Comparison of ENCODE assay signal across 11 cellular contexts in genomic region chr1:244010191-244010590, GRCh38. TPM values are rescaled to one million over a fixed set of nuclear protein-coding genes. Genes with fewer than 3 reads are reported as not detected.
DNase-seq lines count a peak whose midpoint lies in the region; ATAC-seq and TF ChIP-seq lines count a peak whose summit lies in the region.
"Had no signal": no experiment of that assay in that cellular context is flagged by ENCODE, and none has a peak within 500 bp of the region (broad histone marks: within the 10 kb centered on the region; RNA-seq: fewer than 3 reads in every experiment).

No MANE protein-coding gene starts in this region.

- H3K27ac ChIP-seq in CD4-positive, CD25-positive, alpha-beta regulatory T cell (ENCODE audit: insufficient read depth, low read length, poor library complexity, severe bottlenecking) = no peak overlapping the region
- no peak overlapping the region for H3K27ac ChIP-seq in A673 (ENCODE audit: low read depth, low read length, poor library complexity, severe bottlenecking)
- H3K27ac ChIP-seq: SK-N-MC had no signal

- peaks cover 4% of the 10 kb centered on the region for H3K27me3 Mint-ChIP-seq in CD4-positive, CD25-positive, alpha-beta regulatory T cell
- H3K27me3 Mint-ChIP-seq in activated T-cell treated with anti-CD3 and anti-CD28 coated beads, Interleukin-2, amount 50 U/mL, for 72 hours (ENCODE audit: low read depth) = no peaks in the 10 kb centered on the region
- peaks cover 12% of the 10 kb centered on the region for H3K27me3 Mint-ChIP-seq in progenitor cell of endocrine pancreas

- no TSS peak for BruUV-seq in A673 (replicated peaks; lab: Mats Ljungman, UMichigan)

- H3K4me3 ChIP-seq in CD4-positive, CD25-positive, alpha-beta regulatory T cell (ENCODE audit: low read depth, low read length) = no peak overlapping the region
- H3K4me3 ChIP-seq in A673 (ENCODE audit: low read depth, low read length, poor library complexity, severe bottlenecking) = no peak overlapping the region
- H3K4me3 ChIP-seq: SK-N-MC had no signal

- no peaks in the 10 kb centered on the region for H3K9me3 Mint-ChIP-seq in CD4-positive, CD25-positive, alpha-beta regulatory T cell
- no peaks in the 10 kb centered on the region for H3K9me3 Mint-ChIP-seq in activated T-cell treated with anti-CD3 and anti-CD28 coated beads, Interleukin-2, amount 50 U/mL, for 72 hours
- no peaks in the 10 kb centered on the region for H3K9me3 Mint-ChIP-seq in progenitor cell of endocrine pancreas (ENCODE audit: low read depth)

- POLR2A ChIA-PET in A673 (lab: Charles Lee; ENCODE audit: low non-redundant PET) = no interaction called here

- no peaks in the 10 kb centered on the region for H3K36me3 ChIP-seq in CD4-positive, CD25-positive, alpha-beta regulatory T cell (ENCODE audit: control insufficient read depth, insufficient read depth, low read length)
- no peaks in the 10 kb centered on the region for H3K36me3 ChIP-seq in A673 (ENCODE audit: insufficient read depth, low read length, poor library complexity, severe bottlenecking)

- TF ChIP-seq CTCF in progenitor cell of endocrine pancreas (IDR thresholded peaks at IDR 0.05; ENCODE audit: unreplicated experiment) = peak; percentile 15
- TF ChIP-seq CTCF in A673 (conservative IDR thresholded peaks at IDR 0.05; ENCODE audit: low read depth, low read length) = no peak

- CTCF ChIA-PET in A673 (lab: Charles Lee) = no interaction called here

- peak overlapping the region in 1 of 3 donors; percentile 52 for H3K27ac Mint-ChIP-seq in CD4-positive, CD25-positive, alpha-beta regulatory T cell
- H3K27ac Mint-ChIP-seq in activated T-cell treated with anti-CD3 and anti-CD28 coated beads, Interleukin-2, amount 50 U/mL, for 72 hours = no peak overlapping the region
- no peak overlapping the region for H3K27ac Mint-ChIP-seq in progenitor cell of endocrine pancreas

- H3K4me3 Mint-ChIP-seq in CD4-positive, CD25-positive, alpha-beta regulatory T cell = no peak overlapping the region
- H3K4me3 Mint-ChIP-seq in activated T-cell treated with anti-CD3 and anti-CD28 coated beads, Interleukin-2, amount 50 U/mL, for 72 hours = no peak overlapping the region
- no peak overlapping the region for H3K4me3 Mint-ChIP-seq in progenitor cell of endocrine pancreas (ENCODE audit: low read depth)

- no peaks in the 10 kb centered on the region for H3K9me3 ChIP-seq in CD4-positive, CD25-positive, alpha-beta regulatory T cell (ENCODE audit: control insufficient read depth in 2 of 2, low read length in 2 of 2)
- no peaks in the 10 kb centered on the region for H3K9me3 ChIP-seq in A673 (ENCODE audit: low read depth, low read length, poor library complexity, severe bottlenecking)

- H3K4me1 ChIP-seq in CD4-positive, CD25-positive, alpha-beta regulatory T cell (ENCODE audit: control insufficient read depth, insufficient read depth, low read length, poor library complexity, severe bottlenecking) = no peaks in the 10 kb centered on the region
- H3K4me1 ChIP-seq in A673 (ENCODE audit: insufficient read depth, low read length, poor library complexity, severe bottlenecking) = no peaks in the 10 kb centered on the region

- ATAC-seq in CD4-positive, CD25-positive, alpha-beta regulatory T cell (ENCODE audit: low read depth in 2 of 2) = peak; percentile 68 to 74
- ATAC-seq in HG02885 (IDR thresholded peaks at IDR 0.05; ENCODE audit: poor library complexity, unreplicated experiment) (peak; percentile 72), HG03045 (IDR thresholded peaks at IDR 0.05; ENCODE audit: unreplicated experiment) (no peak), Right ventricle myocardium inferior (no peak)
- ATAC-seq in activated T-cell treated with anti-CD3 and anti-CD28 coated beads, Interleukin-2, amount 50 U/mL, for 72 hours (replicated peaks in 1 of 2) = peak; percentile 97

- intact Hi-C loops in Right ventricle myocardium inferior (cut with DNase I) (no loop called here), A673 (cut with micrococcal nuclease; ENCODE audit: unreplicated experiment) (no loop called here)

- peak in 1 of 3 donors; percentile 20 for DNase-seq in CD4-positive, CD25-positive, alpha-beta regulatory T cell
- peak; percentile 45 to 63 for DNase-seq in activated T-cell treated with anti-CD3 and anti-CD28 coated beads, Interleukin-2, amount 50 U/mL, for 72 hours
- DNase-seq in progenitor cell of endocrine pancreas (ENCODE audit: low spot score, unreplicated experiment) (no peak), C1 segment of cervical spinal cord (lab: John Stamatoyannopoulos, UW) (no peak), Right ventricle myocardium inferior (ENCODE audit: missing footprints) (no peak), A673 (ENCODE audit: low spot score) (no peak)
- DNase-seq: DMS79 treated with DMSO at 0.1 percent for 48 hours had no signal

- H3K36me3 Mint-ChIP-seq in CD4-positive, CD25-positive, alpha-beta regulatory T cell = no peaks in the 10 kb centered on the region
- H3K36me3 Mint-ChIP-seq in activated T-cell treated with anti-CD3 and anti-CD28 coated beads, Interleukin-2, amount 50 U/mL, for 72 hours (ENCODE audit: insufficient read depth in 2 of 2) = no peaks in the 10 kb centered on the region
- no peaks in the 10 kb centered on the region for H3K36me3 Mint-ChIP-seq in progenitor cell of endocrine pancreas (ENCODE audit: insufficient read depth)
- H3K36me3 Mint-ChIP-seq: brain had no signal

- no peaks in the 10 kb centered on the region for H3K27me3 ChIP-seq in CD4-positive, CD25-positive, alpha-beta regulatory T cell (ENCODE audit: control insufficient read depth, insufficient read depth, low read length)
- no peaks in the 10 kb centered on the region for H3K27me3 ChIP-seq in A673 (replicated peaks; ENCODE audit: insufficient read depth, low read depth, low read length, poor library complexity)

- H3K4me1 Mint-ChIP-seq in CD4-positive, CD25-positive, alpha-beta regulatory T cell = peaks cover 0 to 4% (median 0%) of the 10 kb centered on the region in 4 donors
- peaks cover 13% of the 10 kb centered on the region for H3K4me1 Mint-ChIP-seq in activated T-cell treated with anti-CD3 and anti-CD28 coated beads, Interleukin-2, amount 50 U/mL, for 72 hours (ENCODE audit: low read depth)
- peaks cover 7% of the 10 kb centered on the region for H3K4me1 Mint-ChIP-seq in progenitor cell of endocrine pancreas (ENCODE audit: low read depth)

RNA-seq across cellular contexts. Expression of gene ZBTB18, which starts 40.9 kb away (rescaled TPM):
- total RNA-seq in CD4-positive, CD25-positive, alpha-beta regulatory T cell = 21.7 TPM
- polyA plus RNA-seq in CD4-positive, CD25-positive, alpha-beta regulatory T cell = 1 to 10 TPM in 3 of 4 donors, under 1 TPM in 1; 0.76 to 2.1 (median 1.9) TPM
- 10 to 100 TPM in 1 of 2 donors, 1 to 10 TPM in 1; 9.6 to 10.3 TPM for total RNA-seq in activated T-cell treated with anti-CD3 and anti-CD28 coated beads, Interleukin-2, amount 50 U/mL, for 72 hours
- total RNA-seq in progenitor cell of endocrine pancreas (28.8 and 32.3 TPM in 2 replicates), Right ventricle myocardium inferior (31.0 TPM), A673 (2021) (15.2 and 15.5 TPM in 2 replicates)

Comparison
In these comparisons a context has a peak if more than half of its experiments do, and no peak if none do; other contexts are left out.
1. ATAC-seq: peak in CD4-positive, CD25-positive, alpha-beta regulatory T cell (2 of 2), HG02885 (single experiment) and activated T-cell treated with anti-CD3 and anti-CD28 coated beads, Interleukin-2, amount 50 U/mL, for 72 hours (2 of 2); none in HG03045 (single experiment) and Right ventricle myocardium inferior (single experiment).
2. DNase-seq: peak in activated T-cell treated with anti-CD3 and anti-CD28 coated beads, Interleukin-2, amount 50 U/mL, for 72 hours (2 of 2); none in progenitor cell of endocrine pancreas (single experiment), C1 segment of cervical spinal cord (0 of 14), Right ventricle myocardium inferior (single experiment) and A673 (single experiment).